ENCODE assay signal across 13 cellular contexts in genomic region chr15:50698101-50698500, GRCh38. TPM values are rescaled to one million over a fixed set of nuclear protein-coding genes. Genes with fewer than 3 reads are reported as not detected.
DNase-seq lines count a peak whose midpoint lies in the region; TF ChIP-seq lines count a peak whose summit lies in the region.
"Had no signal": no experiment of that assay in that cellular context is flagged by ENCODE, and none has a peak within 500 bp of the region (broad histone marks: within the 10 kb centered on the region; RNA-seq: fewer than 3 reads in every experiment).

No MANE protein-coding gene starts in this region.

- TF ChIP-seq CTCF in fibroblast of the aortic adventitia (IDR thresholded peaks at IDR 0.05; ENCODE audit: insufficient read depth, low read length) (no peak), retinal pigment epithelial cell (conservative IDR thresholded peaks at IDR 0.05; ENCODE audit: low read depth, low read length) (no peak)

- H3K27me3 ChIP-seq in GM23248 (replicated peaks; ENCODE audit: insufficient read depth) (no peaks in the 10 kb centered on the region), adipocyte (replicated peaks; ENCODE audit: control insufficient read depth, insufficient read depth, low read length) (no peaks in the 10 kb centered on the region)
- H3K27me3 ChIP-seq: BLaER1 treated with 17β-estradiol and CSF1 and Interleukin-3, amounts not matched to agents 10 nM and 100 nM had no signal

- H3K4me2 ChIP-seq in GM23248 (ENCODE audit: unreplicated experiment), result no peak overlapping the region
- H3K4me2 ChIP-seq: BLaER1 treated with 17β-estradiol and CSF1 and Interleukin-3, amounts not matched to agents 10 nM and 100 nM had no signal

- H3K4me1 ChIP-seq in GM23248 (ENCODE audit: insufficient read depth) (peaks cover 16% of the 10 kb centered on the region; the same call in 1 of the 2 replicates), adipocyte (ENCODE audit: control insufficient read depth, insufficient read depth, low read length) (peaks cover 7% of the 10 kb centered on the region)
- H3K4me1 ChIP-seq: BLaER1 treated with 17β-estradiol and CSF1 and Interleukin-3, amounts not matched to agents 10 nM and 100 nM had no signal

- no peak overlapping the region for H2AFZ ChIP-seq in GM23248

- H3K27ac ChIP-seq in GM23248, result no peak overlapping the region
- H3K27ac ChIP-seq: BLaER1 treated with 17β-estradiol and CSF1 and Interleukin-3, amounts not matched to agents 10 nM and 100 nM had no signal

- H3K9me2 ChIP-seq in GM23248 (ENCODE audit: insufficient read depth), result no peaks in the 10 kb centered on the region

- peak; percentile 19 for DNase-seq in GM23248
- peak; percentile 40 for DNase-seq in adipocyte (ENCODE audit: low read depth)
- peak; percentile 28 for DNase-seq in fibroblast of the aortic adventitia (ENCODE audit: low read depth)
- peak; percentile 51 for DNase-seq in retinal pigment epithelial cell (ENCODE audit: low read depth)
- no peak for DNase-seq in effector CD4-positive, alpha-beta T cell
- no peak for DNase-seq in hepatic stellate cell (ENCODE audit: low spot score)
- no peak for DNase-seq in NK-92 treated with Interleukin-12 subunit alpha and Interleukin-12 subunit beta, amount 100 ng/mL, for 24 hours (lab: John Stamatoyannopoulos, UW)
- DNase-seq: Calu3; CD8-positive, alpha-beta T cell; DMS79 treated with DMSO at 0.1 percent for 48 hours; H9 had no signal

- in situ Hi-C loops in GM23248 (cut with MboI), result no loop called here

- H3K9ac ChIP-seq in GM23248 (no peak overlapping the region), adipocyte (ENCODE audit: low read length) (no peak overlapping the region)
- H3K9ac ChIP-seq: BLaER1 treated with 17β-estradiol and CSF1 and Interleukin-3, amounts not matched to agents 10 nM and 100 nM had no signal

- no peaks in the 10 kb centered on the region for H4K20me1 ChIP-seq in GM23248 (ENCODE audit: insufficient read depth)
- H4K20me1 ChIP-seq: BLaER1 treated with 17β-estradiol and CSF1 and Interleukin-3, amounts not matched to agents 10 nM and 100 nM had no signal

- WGBS in GM23248 (ENCODE audit: low coverage in 1 of 2, low lambda C conversion rate in 2 of 2, missing lambda C conversion rate in 2 of 2), 2 experiments, result 79 to 85% methylated on average over 8 of the region's 8 CpGs

- peaks cover 11% of the 10 kb centered on the region; the same call in 1 of the 2 replicates for H3F3A ChIP-seq in GM23248 (ENCODE audit: insufficient read depth)

- no peaks in the 10 kb centered on the region for H3K79me2 ChIP-seq in GM23248 (ENCODE audit: insufficient read depth)

- no peaks in the 10 kb centered on the region for H3K36me3 ChIP-seq in GM23248 (ENCODE audit: low read depth)
- no peaks in the 10 kb centered on the region for H3K36me3 ChIP-seq in adipocyte (ENCODE audit: control insufficient read depth, insufficient read depth, low read length, severe bottlenecking)

- H3K9me3 ChIP-seq in GM23248 (ENCODE audit: low read depth), result no peaks in the 10 kb centered on the region
- no peaks in the 10 kb centered on the region for H3K9me3 ChIP-seq in adipocyte (ENCODE audit: control insufficient read depth, low read length)
- H3K9me3 ChIP-seq: BLaER1 treated with 17β-estradiol and CSF1 and Interleukin-3, amounts not matched to agents 10 nM and 100 nM had no signal

- H3K4me3 ChIP-seq in GM23248 (no peak overlapping the region), adipocyte (ENCODE audit: low read length) (no peak overlapping the region), fibroblast of the aortic adventitia (ENCODE audit: low read depth, low read length) (no peak overlapping the region), retinal pigment epithelial cell (ENCODE audit: low read length) (no peak overlapping the region)
- H3K4me3 ChIP-seq: BLaER1 treated with 17β-estradiol and CSF1 and Interleukin-3, amounts not matched to agents 10 nM and 100 nM; GM12878 had no signal

RNA-seq across cellular contexts. Expression of gene TRPM7, which starts 11.5 kb away (rescaled TPM):
- total RNA-seq in GM23248 (2014; rRNA removed; shearing (Covaris generic)), result 38.4 and 75.2 TPM in 2 replicates
- polyA plus RNA-seq in GM23248 (2016; fragmentation: Nextera tagmentation; extraction: Ambion mirVana), result 12.7 and 15.5 TPM in 2 replicates
- 92.6 and 101 TPM in 2 replicates for total RNA-seq in fibroblast of the aortic adventitia (ENCODE audit: low replicate concordance)

Comparison
In these comparisons a context has a peak if more than half of its experiments do, and no peak if none do; other contexts are left out.
1. DNase-seq: peak in GM23248 (single experiment), adipocyte (single experiment), fibroblast of the aortic adventitia (single experiment) and retinal pigment epithelial cell (single experiment); none in effector CD4-positive, alpha-beta T cell (single experiment), hepatic stellate cell (single experiment) and NK-92 treated with Interleukin-12 subunit alpha and Interleukin-12 subunit beta, amount 100 ng/mL, for 24 hours (single experiment).